ENCODE assay signal across 11 cellular contexts in genomic region chr1:111735858-111736544, GRCh38. TPM values are rescaled to one million over a fixed set of nuclear protein-coding genes. Genes with fewer than 3 reads are reported as not detected.
A peak's percentile ranks its signal among the peaks of the same experiment; 100 is the strongest.
DNase-seq lines count a peak whose midpoint lies in the region; ATAC-seq and TF ChIP-seq lines count a peak whose summit lies in the region.
"Had no signal": no experiment of that assay in that cellular context is flagged by ENCODE, and none has a peak within 500 bp of the region (broad histone marks: within the 10 kb centered on the region; RNA-seq: fewer than 3 reads in every experiment).

No MANE protein-coding gene starts in this region.

- ATAC-seq in gastroesophageal sphincter = no peak
- ATAC-seq: stimulated activated effector memory CD8-positive, alpha-beta T cell treated with anti-CD3 and anti-CD28 coated beads, Interleukin-12 subunit alpha, Interleukin-12 subunit beta, amount 100 ng/mL, for 72 hours had no signal

- no peak for TF ChIP-seq EP300 in gastroesophageal sphincter (IDR thresholded peaks at IDR 0.05)

- no peak for TF ChIP-seq CTCF in gastroesophageal sphincter (IDR thresholded peaks at IDR 0.05)

- H3K9me3 ChIP-seq in gastroesophageal sphincter (no peaks in the 10 kb centered on the region), subcutaneous abdominal adipose tissue (ENCODE audit: control insufficient read depth in 5 of 5, low read length in 5 of 5) (no peaks in the 10 kb centered on the region)

- H3K36me3 ChIP-seq in gastroesophageal sphincter (peaks cover 0 to 3% of the 10 kb centered on the region in 2 donors), subcutaneous abdominal adipose tissue (ENCODE audit: control insufficient read depth in 5 of 5, insufficient read depth in 5 of 5, low read length in 5 of 5) (peaks cover 0 to 7% (median 0%) of the 10 kb centered on the region in 5 donors)

- TF ChIP-seq POLR2A in gastroesophageal sphincter (IDR thresholded peaks at IDR 0.05) = no peak

- H3K27me3 ChIP-seq in gastroesophageal sphincter = no peaks in the 10 kb centered on the region
- H3K27me3 ChIP-seq in subcutaneous abdominal adipose tissue (ENCODE audit: control insufficient read depth in 5 of 5, insufficient read depth in 4 of 5, low read length in 5 of 5) = no peaks in the 10 kb centered on the region

- WGBS in gastroesophageal sphincter (ENCODE audit: low coverage in 1 of 2), 2 donors = 66% methylated on average over 4 to 6 of the region's 8 CpGs

- peak; percentile 31 for DNase-seq in activated effector memory CD4-positive, alpha-beta T cell treated with anti-CD3 and anti-CD28 coated beads, Interleukin-2, amount 50 U/mL, for 16 hours
- no peak for DNase-seq in activated effector memory CD4-positive, alpha-beta T cell treated with Interleukin-2 at 50 U/mL for 16 hours
- DNase-seq in NCI-H510A treated with DMSO at 0.1 percent for 48 hours (lab: John Stamatoyannopoulos, UW) (peak; percentile 70), EL (no peak)
- no peak for DNase-seq in effector CD4-positive, alpha-beta T cell
- no peak for DNase-seq in activated CD4-positive, CD25-positive, alpha-beta regulatory T cell treated with anti-CD3 and anti-CD28 coated beads, Interleukin-2, amount 50 U/mL, for 72 hours
- DNase-seq: T-helper 1 cell had no signal

- peak overlapping the region in 3 of 4 donors; percentile 7 to 91 (median 40) for H3K27ac ChIP-seq in gastroesophageal sphincter
- peak overlapping the region; percentile 94 for H3K27ac ChIP-seq in subcutaneous abdominal adipose tissue (ENCODE audit: low read depth, low read length)

- H3K4me3 ChIP-seq in gastroesophageal sphincter (no peak overlapping the region), subcutaneous abdominal adipose tissue (ENCODE audit: low read depth in 1 of 5, low read length in 5 of 5) (peak overlapping the region in 3 of 5 donors; percentile 3 to 71 (median 29))
- H3K4me3 ChIP-seq: skin epidermis had no signal

- peak overlapping the region in 2 of 5 donors; percentile 5 to 78 for H3K9ac ChIP-seq in subcutaneous abdominal adipose tissue (ENCODE audit: low read length in 5 of 5)

- H3K4me1 ChIP-seq in gastroesophageal sphincter (peaks cover 0 to 95% (median 43%) of the 10 kb centered on the region in 3 donors), subcutaneous abdominal adipose tissue (ENCODE audit: control insufficient read depth in 5 of 5, insufficient read depth in 5 of 5, low read length in 5 of 5) (peaks cover 35 to 95% (median 90%) of the 10 kb centered on the region in 5 donors)

RNA-seq across cellular contexts. Expression of gene INKA2, which starts 3.2 kb away (rescaled TPM):
- 10 to 100 TPM in 1 of 4 donors, 1 to 10 TPM in 3; 7.2 to 12.8 (median 8.8) TPM for total RNA-seq in gastroesophageal sphincter

RNA-seq across cellular contexts. Expression of gene DDX20, which starts 19.7 kb away (rescaled TPM):
- total RNA-seq in gastroesophageal sphincter = 10 to 100 TPM; 11.6 to 24.4 (median 14.8) TPM

Comparison
In these comparisons a context has a peak if more than half of its experiments do, and no peak if none do; other contexts are left out.
1. DNase-seq: peak in activated effector memory CD4-positive, alpha-beta T cell treated with anti-CD3 and anti-CD28 coated beads, Interleukin-2, amount 50 U/mL, for 16 hours (single experiment) and NCI-H510A treated with DMSO at 0.1 percent for 48 hours (single experiment); none in activated effector memory CD4-positive, alpha-beta T cell treated with Interleukin-2 at 50 U/mL for 16 hours (single experiment), effector CD4-positive, alpha-beta T cell (single experiment), activated CD4-positive, CD25-positive, alpha-beta regulatory T cell treated with anti-CD3 and anti-CD28 coated beads, Interleukin-2, amount 50 U/mL, for 72 hours (single experiment) and EL (single experiment).
2. H3K4me3 ChIP-seq: peak in subcutaneous abdominal adipose tissue (3 of 5); none in gastroesophageal sphincter (0 of 2).